ENCODE assay signal across 1 cellular context in the genomic region with DNA sequence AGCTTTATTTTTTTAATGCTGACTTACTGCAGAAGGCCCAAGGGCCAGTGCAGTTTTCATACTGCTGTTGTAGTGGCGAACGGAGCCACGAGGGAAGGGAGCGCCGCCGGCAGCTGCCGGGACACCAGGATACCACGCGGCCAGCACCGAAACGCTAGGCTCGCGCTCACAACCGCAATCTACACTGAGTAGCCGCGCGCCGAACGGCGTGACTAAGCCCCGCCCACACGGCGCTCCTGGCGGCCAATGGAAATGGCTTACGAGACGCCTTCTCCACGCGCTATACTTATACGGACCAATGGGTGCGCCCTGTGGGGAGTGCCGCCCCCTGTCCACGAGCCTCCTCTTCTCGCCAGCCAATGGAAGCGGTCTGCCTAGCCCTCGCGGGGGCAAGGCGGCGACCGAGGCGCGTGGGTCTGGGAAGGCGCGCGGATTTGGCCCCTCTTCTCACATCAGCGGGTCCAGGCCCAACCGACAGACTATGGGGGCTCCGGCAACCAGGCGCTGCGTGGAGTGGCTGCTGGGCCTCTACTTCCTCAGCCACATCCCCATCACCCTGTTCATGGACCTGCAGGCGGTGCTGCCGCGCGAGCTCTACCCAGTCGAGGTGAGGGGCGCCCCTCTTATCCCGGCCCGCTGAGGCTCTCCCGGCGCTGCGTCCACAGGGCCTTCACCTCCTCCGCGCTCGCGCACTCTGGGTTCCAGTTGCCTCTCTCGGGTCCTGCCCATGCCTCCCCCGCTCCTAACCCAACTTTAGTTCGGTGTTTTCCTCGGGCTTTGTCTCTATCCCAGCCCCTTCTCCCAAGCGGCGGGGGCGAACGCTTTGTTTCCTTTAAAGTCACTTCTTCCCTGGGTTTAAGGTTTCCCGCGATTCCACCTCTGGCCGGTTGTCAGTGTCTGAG.
TF ChIP-seq lines count a peak whose summit lies in the region.

A gene (plus strand): TSS at position 442 of the 902 bp plus-strand sequence. CDS start 40 bp downstream, at position 482.

TF ChIP-seq in K562, 482 proteins besides CTCF, POLR2A, EP300 and RAD21 (continued from another document):
- TF ChIP-seq, protein P1, sequence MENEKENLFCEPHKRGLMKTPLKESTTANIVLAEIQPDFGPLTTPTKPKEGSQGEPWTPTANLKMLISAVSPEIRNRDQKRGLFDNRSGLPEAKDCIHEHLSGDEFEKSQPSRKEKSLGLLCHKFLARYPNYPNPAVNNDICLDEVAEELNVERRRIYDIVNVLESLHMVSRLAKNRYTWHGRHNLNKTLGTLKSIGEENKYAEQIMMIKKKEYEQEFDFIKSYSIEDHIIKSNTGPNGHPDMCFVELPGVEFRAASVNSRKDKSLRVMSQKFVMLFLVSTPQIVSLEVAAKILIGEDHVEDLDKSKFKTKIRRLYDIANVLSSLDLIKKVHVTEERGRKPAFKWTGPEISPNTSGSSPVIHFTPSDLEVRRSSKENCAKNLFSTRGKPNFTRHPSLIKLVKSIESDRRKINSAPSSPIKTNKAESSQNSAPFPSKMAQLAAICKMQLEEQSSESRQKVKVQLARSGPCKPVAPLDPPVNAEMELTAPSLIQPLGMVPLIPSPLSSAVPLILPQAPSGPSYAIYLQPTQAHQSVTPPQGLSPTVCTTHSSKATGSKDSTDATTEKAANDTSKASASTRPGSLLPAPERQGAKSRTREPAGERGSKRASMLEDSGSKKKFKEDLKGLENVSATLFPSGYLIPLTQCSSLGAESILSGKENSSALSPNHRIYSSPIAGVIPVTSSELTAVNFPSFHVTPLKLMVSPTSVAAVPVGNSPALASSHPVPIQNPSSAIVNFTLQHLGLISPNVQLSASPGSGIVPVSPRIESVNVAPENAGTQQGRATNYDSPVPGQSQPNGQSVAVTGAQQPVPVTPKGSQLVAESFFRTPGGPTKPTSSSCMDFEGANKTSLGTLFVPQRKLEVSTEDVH (IDR thresholded peaks at IDR 0.05; ENCODE audit: low read depth, partially characterized antibody), result peak; percentile 45
- TF ChIP-seq ZNF668 (CRISPR knock-in tag; IDR thresholded peaks at IDR 0.05) (no peak), ZNF174 (CRISPR knock-in tag; IDR thresholded peaks at IDR 0.05) (no peak), MAFG (tag; conservative IDR thresholded peaks at IDR 0.05) (no peak), ZNF133 (CRISPR knock-in tag; IDR thresholded peaks at IDR 0.05) (no peak), BDP1 (IDR thresholded peaks at IDR 0.05; ENCODE audit: insufficient read depth, insufficient read length) (no peak), CHD1 (IDR thresholded peaks at IDR 0.05; ENCODE audit: low read length) (peak; percentile 49), HEY1 (CRISPR knock-in tag; IDR thresholded peaks at IDR 0.05; ENCODE audit: borderline replicate concordance) (no peak), CEBPB (tag; IDR thresholded peaks at IDR 0.05) (no peak), MXI1 (IDR thresholded peaks at IDR 0.05; ENCODE audit: low read depth, low read length) (peak; percentile 43; the same call in 1 of the 2 replicates), BRD4 (IDR thresholded peaks at IDR 0.05) (no peak), HCFC1 (IDR thresholded peaks at IDR 0.05; ENCODE audit: low read depth, low read length) (no peak), ZBTB7A (IDR thresholded peaks at IDR 0.05; ENCODE audit: borderline replicate concordance, control insufficient read depth, low read depth, low read length) (0 out of 2 replicates have a peak, but pooled peaks have one; percentile 57), SAFB2 (IDR thresholded peaks at IDR 0.05; ENCODE audit: borderline replicate concordance, low read depth, low read length, severe bottlenecking) (no peak), PRPF4 (IDR thresholded peaks at IDR 0.05; ENCODE audit: insufficient read depth, low read depth, low read length, poor library complexity, severe bottlenecking) (no peak), TAL1 (IDR thresholded peaks at IDR 0.05) (no peak), MECOM (CRISPR knock-in tag; IDR thresholded peaks at IDR 0.05) (no peak), ZNF121 (CRISPR knock-in tag; conservative IDR thresholded peaks at IDR 0.05) (no peak), ZNF274 (IDR thresholded peaks at IDR 0.05; ENCODE audit: borderline replicate concordance, low read depth, low read length) (no peak), GABPB2 (CRISPR knock-in tag; conservative IDR thresholded peaks at IDR 0.05) (no peak), PTRF (tag; IDR thresholded peaks at IDR 0.05) (no peak), HDAC1 (IDR thresholded peaks at IDR 0.05) (peak in 1 of 2 experiments; percentile 78; a peak in 2 of 4 replicates), SOX6 (IDR thresholded peaks at IDR 0.05) (0 out of 2 replicates have a peak, but pooled peaks have one; percentile 32), YY1 (IDR thresholded peaks at IDR 0.05; ENCODE audit: borderline replicate concordance in 1 of 3, control insufficient read depth in 1 of 3, extremely low read depth in 1 of 3, insufficient read depth in 3 of 3, insufficient read length in 1 of 3, insufficient replicate concordance in 2 of 3, low read depth in 1 of 3, low read length in 2 of 3) (peak in 2 of 3 experiments; percentile 33 to 49), ZNF24 (IDR thresholded peaks at IDR 0.05) (0 out of 2 replicates have a peak, but pooled peaks have one; percentile 35), ILF3 (IDR thresholded peaks at IDR 0.05; ENCODE audit: borderline replicate concordance) (no peak), CBFA2T2 (conservative IDR thresholded peaks at IDR 0.05) (no peak), ZNF766 (CRISPR knock-in tag; conservative IDR thresholded peaks at IDR 0.05) (no peak), ELF1 (tag; IDR thresholded peaks at IDR 0.05) (no peak), MYBL2 (IDR thresholded peaks at IDR 0.05; ENCODE audit: low read depth) (no peak), MYBL2 (CRISPR knock-in tag; IDR thresholded peaks at IDR 0.05; ENCODE audit: borderline replicate concordance) (no peak), SRSF3 (IDR thresholded peaks at IDR 0.05; ENCODE audit: insufficient read depth, low read length) (no peak), JUN (IDR thresholded peaks at IDR 0.05; ENCODE audit: borderline replicate concordance, low read depth, low read length) (peak; percentile 59; the same call in 1 of the 2 replicates), JUN (CRISPR knock-in tag; IDR thresholded peaks at IDR 0.05; ENCODE audit: borderline replicate concordance) (no peak), MIER1 (IDR thresholded peaks at IDR 0.05; ENCODE audit: low read depth) (no peak)
- TF ChIP-seq, protein P2, sequence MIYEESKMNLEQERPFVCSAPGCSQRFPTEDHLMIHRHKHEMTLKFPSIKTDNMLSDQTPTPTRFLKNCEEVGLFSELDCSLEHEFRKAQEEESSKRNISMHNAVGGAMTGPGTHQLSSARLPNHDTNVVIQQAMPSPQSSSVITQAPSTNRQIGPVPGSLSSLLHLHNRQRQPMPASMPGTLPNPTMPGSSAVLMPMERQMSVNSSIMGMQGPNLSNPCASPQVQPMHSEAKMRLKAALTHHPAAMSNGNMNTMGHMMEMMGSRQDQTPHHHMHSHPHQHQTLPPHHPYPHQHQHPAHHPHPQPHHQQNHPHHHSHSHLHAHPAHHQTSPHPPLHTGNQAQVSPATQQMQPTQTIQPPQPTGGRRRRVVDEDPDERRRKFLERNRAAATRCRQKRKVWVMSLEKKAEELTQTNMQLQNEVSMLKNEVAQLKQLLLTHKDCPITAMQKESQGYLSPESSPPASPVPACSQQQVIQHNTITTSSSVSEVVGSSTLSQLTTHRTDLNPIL (CRISPR knock-in tag; IDR thresholded peaks at IDR 0.05), result no peak
- TF ChIP-seq, protein P3, sequence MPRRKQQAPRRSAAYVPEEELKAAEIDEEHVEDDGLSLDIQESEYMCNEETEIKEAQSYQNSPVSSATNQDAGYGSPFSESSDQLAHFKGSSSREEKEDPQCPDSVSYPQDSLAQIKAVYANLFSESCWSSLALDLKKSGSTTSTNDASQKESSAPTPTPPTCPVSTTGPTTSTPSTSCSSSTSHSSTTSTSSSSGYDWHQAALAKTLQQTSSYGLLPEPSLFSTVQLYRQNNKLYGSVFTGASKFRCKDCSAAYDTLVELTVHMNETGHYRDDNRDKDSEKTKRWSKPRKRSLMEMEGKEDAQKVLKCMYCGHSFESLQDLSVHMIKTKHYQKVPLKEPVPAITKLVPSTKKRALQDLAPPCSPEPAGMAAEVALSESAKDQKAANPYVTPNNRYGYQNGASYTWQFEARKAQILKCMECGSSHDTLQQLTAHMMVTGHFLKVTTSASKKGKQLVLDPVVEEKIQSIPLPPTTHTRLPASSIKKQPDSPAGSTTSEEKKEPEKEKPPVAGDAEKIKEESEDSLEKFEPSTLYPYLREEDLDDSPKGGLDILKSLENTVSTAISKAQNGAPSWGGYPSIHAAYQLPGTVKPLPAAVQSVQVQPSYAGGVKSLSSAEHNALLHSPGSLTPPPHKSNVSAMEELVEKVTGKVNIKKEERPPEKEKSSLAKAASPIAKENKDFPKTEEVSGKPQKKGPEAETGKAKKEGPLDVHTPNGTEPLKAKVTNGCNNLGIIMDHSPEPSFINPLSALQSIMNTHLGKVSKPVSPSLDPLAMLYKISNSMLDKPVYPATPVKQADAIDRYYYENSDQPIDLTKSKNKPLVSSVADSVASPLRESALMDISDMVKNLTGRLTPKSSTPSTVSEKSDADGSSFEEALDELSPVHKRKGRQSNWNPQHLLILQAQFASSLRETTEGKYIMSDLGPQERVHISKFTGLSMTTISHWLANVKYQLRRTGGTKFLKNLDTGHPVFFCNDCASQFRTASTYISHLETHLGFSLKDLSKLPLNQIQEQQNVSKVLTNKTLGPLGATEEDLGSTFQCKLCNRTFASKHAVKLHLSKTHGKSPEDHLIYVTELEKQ (CRISPR knock-in tag; IDR thresholded peaks at IDR 0.05), result no peak
- TF ChIP-seq, protein P4, sequence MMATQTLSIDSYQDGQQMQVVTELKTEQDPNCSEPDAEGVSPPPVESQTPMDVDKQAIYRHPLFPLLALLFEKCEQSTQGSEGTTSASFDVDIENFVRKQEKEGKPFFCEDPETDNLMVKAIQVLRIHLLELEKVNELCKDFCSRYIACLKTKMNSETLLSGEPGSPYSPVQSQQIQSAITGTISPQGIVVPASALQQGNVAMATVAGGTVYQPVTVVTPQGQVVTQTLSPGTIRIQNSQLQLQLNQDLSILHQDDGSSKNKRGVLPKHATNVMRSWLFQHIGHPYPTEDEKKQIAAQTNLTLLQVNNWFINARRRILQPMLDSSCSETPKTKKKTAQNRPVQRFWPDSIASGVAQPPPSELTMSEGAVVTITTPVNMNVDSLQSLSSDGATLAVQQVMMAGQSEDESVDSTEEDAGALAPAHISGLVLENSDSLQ (IDR thresholded peaks at IDR 0.05), result no peak
- TF ChIP-seq, protein P5, sequence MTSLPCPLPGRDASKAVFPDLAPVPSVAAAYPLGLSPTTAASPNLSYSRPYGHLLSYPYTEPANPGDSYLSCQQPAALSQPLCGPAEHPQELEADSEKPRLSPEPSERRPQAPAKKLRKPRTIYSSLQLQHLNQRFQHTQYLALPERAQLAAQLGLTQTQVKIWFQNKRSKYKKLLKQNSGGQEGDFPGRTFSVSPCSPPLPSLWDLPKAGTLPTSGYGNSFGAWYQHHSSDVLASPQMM (CRISPR knock-in tag; IDR thresholded peaks at IDR 0.05), result no peak
- TF ChIP-seq, protein P6, sequence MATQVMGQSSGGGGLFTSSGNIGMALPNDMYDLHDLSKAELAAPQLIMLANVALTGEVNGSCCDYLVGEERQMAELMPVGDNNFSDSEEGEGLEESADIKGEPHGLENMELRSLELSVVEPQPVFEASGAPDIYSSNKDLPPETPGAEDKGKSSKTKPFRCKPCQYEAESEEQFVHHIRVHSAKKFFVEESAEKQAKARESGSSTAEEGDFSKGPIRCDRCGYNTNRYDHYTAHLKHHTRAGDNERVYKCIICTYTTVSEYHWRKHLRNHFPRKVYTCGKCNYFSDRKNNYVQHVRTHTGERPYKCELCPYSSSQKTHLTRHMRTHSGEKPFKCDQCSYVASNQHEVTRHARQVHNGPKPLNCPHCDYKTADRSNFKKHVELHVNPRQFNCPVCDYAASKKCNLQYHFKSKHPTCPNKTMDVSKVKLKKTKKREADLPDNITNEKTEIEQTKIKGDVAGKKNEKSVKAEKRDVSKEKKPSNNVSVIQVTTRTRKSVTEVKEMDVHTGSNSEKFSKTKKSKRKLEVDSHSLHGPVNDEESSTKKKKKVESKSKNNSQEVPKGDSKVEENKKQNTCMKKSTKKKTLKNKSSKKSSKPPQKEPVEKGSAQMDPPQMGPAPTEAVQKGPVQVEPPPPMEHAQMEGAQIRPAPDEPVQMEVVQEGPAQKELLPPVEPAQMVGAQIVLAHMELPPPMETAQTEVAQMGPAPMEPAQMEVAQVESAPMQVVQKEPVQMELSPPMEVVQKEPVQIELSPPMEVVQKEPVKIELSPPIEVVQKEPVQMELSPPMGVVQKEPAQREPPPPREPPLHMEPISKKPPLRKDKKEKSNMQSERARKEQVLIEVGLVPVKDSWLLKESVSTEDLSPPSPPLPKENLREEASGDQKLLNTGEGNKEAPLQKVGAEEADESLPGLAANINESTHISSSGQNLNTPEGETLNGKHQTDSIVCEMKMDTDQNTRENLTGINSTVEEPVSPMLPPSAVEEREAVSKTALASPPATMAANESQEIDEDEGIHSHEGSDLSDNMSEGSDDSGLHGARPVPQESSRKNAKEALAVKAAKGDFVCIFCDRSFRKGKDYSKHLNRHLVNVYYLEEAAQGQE (CRISPR knock-in tag; IDR thresholded peaks at IDR 0.05; ENCODE audit: low read depth), result peak; percentile 45; the same call in 1 of the 2 replicates
- TF ChIP-seq, protein P7, sequence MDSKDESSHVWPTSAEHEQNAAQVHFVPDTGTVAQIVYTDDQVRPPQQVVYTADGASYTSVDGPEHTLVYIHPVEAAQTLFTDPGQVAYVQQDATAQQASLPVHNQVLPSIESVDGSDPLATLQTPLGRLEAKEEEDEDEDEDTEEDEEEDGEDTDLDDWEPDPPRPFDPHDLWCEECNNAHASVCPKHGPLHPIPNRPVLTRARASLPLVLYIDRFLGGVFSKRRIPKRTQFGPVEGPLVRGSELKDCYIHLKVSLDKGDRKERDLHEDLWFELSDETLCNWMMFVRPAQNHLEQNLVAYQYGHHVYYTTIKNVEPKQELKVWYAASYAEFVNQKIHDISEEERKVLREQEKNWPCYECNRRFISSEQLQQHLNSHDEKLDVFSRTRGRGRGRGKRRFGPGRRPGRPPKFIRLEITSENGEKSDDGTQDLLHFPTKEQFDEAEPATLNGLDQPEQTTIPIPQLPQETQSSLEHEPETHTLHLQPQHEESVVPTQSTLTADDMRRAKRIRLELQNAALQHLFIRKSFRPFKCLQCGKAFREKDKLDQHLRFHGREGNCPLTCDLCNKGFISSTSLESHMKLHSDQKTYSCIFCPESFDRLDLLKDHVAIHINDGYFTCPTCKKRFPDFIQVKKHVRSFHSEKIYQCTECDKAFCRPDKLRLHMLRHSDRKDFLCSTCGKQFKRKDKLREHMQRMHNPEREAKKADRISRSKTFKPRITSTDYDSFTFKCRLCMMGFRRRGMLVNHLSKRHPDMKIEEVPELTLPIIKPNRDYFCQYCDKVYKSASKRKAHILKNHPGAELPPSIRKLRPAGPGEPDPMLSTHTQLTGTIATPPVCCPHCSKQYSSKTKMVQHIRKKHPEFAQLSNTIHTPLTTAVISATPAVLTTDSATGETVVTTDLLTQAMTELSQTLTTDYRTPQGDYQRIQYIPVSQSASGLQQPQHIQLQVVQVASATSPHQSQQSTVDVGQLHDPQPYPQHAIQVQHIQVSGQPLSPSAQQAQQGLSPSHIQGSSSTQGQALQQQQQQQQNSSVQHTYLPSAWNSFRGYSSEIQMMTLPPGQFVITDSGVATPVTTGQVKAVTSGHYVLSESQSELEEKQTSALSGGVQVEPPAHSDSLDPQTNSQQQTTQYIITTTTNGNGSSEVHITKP (IDR thresholded peaks at IDR 0.05; ENCODE audit: partially characterized antibody), result no peak
